Comparison of ENCODE assay signal across 19 cellular contexts in the genomic region with DNA sequence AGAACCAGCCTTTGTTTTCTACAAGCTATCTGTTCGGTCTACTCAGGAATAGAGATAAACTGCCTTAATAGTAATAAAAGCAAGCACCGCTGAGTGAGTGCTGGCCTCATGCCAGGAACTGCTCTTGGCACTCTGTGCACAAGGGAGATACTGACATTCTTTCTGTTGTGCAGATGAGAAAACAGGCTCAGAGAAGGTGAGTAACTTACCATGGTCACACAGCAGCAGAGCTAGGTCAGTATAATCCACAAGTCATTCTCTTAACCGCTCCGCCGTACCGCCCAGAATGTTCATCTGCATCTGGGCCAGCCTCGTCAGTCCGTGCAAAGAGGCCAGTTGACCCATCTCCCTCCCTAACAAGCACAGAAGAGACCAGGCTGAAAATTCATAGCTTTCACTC. TPM values are rescaled to one million over a fixed set of nuclear protein-coding genes. Genes with fewer than 3 reads are reported as not detected.
A peak's percentile ranks its signal among the peaks of the same experiment; 100 is the strongest.
DNase-seq lines count a peak whose midpoint lies in the region; ATAC-seq, FAIRE-seq and TF ChIP-seq lines count a peak whose summit lies in the region.
"Had no signal": no experiment of that assay in that cellular context is flagged by ENCODE, and none has a peak within 500 bp of the region (broad histone marks: within the 10 kb centered on the region; RNA-seq: fewer than 3 reads in every experiment).

No MANE protein-coding gene starts in this region.

- H4K20me1 ChIP-seq in Karpas-422 (ENCODE audit: insufficient read depth, low read depth, low read length) (0 out of 2 replicates have a peak, but pooled peaks cover 3% of the 10 kb centered on the region), H9 (ENCODE audit: control insufficient read depth, insufficient read depth, insufficient read length) (no peaks in the 10 kb centered on the region)

- no peak overlapping the region for H2BK20ac ChIP-seq in H9 (ENCODE audit: low read depth, low read length, poor library complexity, severe bottlenecking)

- H4K91ac ChIP-seq in H9 (ENCODE audit: insufficient read length, low read depth, low read length): no peak overlapping the region

- no peak overlapping the region for H3K4ac ChIP-seq in H9 (ENCODE audit: low read depth, low read length)

- H3K27me3 ChIP-seq in Karpas-422 (ENCODE audit: low read length): no peaks in the 10 kb centered on the region
- no peaks in the 10 kb centered on the region for H3K27me3 ChIP-seq in body of pancreas
- H3K27me3 ChIP-seq in H9 (ENCODE audit: insufficient read depth, low read length): no peaks in the 10 kb centered on the region
- H3K27me3 ChIP-seq: BLaER1 had no signal

- peaks cover 5% of the 10 kb centered on the region; the same call in 1 of the 3 replicates for H3K4me1 ChIP-seq in A549
- H3K4me1 ChIP-seq in Karpas-422 (ENCODE audit: low read length): no peaks in the 10 kb centered on the region
- H3K4me1 ChIP-seq in body of pancreas: peaks cover 20% of the 10 kb centered on the region
- H3K4me1 ChIP-seq in H9 (ENCODE audit: insufficient read depth, low read length): no peaks in the 10 kb centered on the region

- no peak for TF ChIP-seq POLR2A in A549 (IDR thresholded peaks at IDR 0.05; ENCODE audit: low read length)
- no peak for TF ChIP-seq POLR2A in body of pancreas (IDR thresholded peaks at IDR 0.05)

- H3K14ac ChIP-seq in H9 (ENCODE audit: insufficient read depth, low read length): no peak overlapping the region

- H3K27ac ChIP-seq in A549: no peak overlapping the region
- no peak overlapping the region for H3K27ac ChIP-seq in Karpas-422 (ENCODE audit: low read length)
- no peak overlapping the region for H3K27ac ChIP-seq in body of pancreas
- H3K27ac ChIP-seq in H9 (ENCODE audit: insufficient read length, low read depth, low read length): no peak overlapping the region
- H3K27ac ChIP-seq: BLaER1 had no signal

- H3K4me2 ChIP-seq in A549: no peak overlapping the region
- H3K4me2 ChIP-seq in Karpas-422 (ENCODE audit: low read depth, low read length, poor library complexity, severe bottlenecking): no peak overlapping the region
- no peak overlapping the region for H3K4me2 ChIP-seq in H9 (ENCODE audit: insufficient read depth, insufficient read length, low read length)
- H3K4me2 ChIP-seq: BLaER1 had no signal

- no peak overlapping the region for H4K5ac ChIP-seq in H9 (ENCODE audit: insufficient read length, low read depth, low read length)

- H3K9me3 ChIP-seq in A549 (no peaks in the 10 kb centered on the region), Karpas-422 (ENCODE audit: low read length) (no peaks in the 10 kb centered on the region), body of pancreas (no peaks in the 10 kb centered on the region), H9 (ENCODE audit: control insufficient read depth, low read depth, low read length) (no peaks in the 10 kb centered on the region)
- H3K9me3 ChIP-seq: BLaER1 had no signal

- H3K9me2 ChIP-seq in Karpas-422 (replicated peaks; ENCODE audit: insufficient read depth, low read length): no peaks in the 10 kb centered on the region

- no peak overlapping the region for H2BK5ac ChIP-seq in H9 (ENCODE audit: insufficient read length, low read length)

- H2AFZ ChIP-seq in Karpas-422 (ENCODE audit: low read length): no peak overlapping the region
- no peak overlapping the region for H2AFZ ChIP-seq in H9 (ENCODE audit: low read length)

- H3K18ac ChIP-seq in H9 (ENCODE audit: insufficient read length, low read depth, low read length): no peak overlapping the region

- H3K79me2 ChIP-seq in Karpas-422 (ENCODE audit: low read length) (no peaks in the 10 kb centered on the region; the same call in 1 of the 2 replicates), H9 (ENCODE audit: insufficient read depth, low read length) (no peaks in the 10 kb centered on the region)

- peaks cover 38 to 66% (median 61%) of the 10 kb centered on the region in 3 experiments; a peak in 6 of 7 replicates for H3K36me3 Mint-ChIP-seq in H9 (ENCODE audit: insufficient read depth in 1 of 3, low read depth in 3 of 3)

- H2BK15ac ChIP-seq in H9 (ENCODE audit: low read depth, low read length): no peak overlapping the region

- peaks cover 0 to 2% of the 10 kb centered on the region in 2 experiments; a peak in 1 of 4 replicates for H3K4me1 Mint-ChIP-seq in H9

- no peaks in the 10 kb centered on the region for H3K23me2 ChIP-seq in H9 (ENCODE audit: insufficient read length, low read depth, low read length, poor library complexity, severe bottlenecking)

- no peak for TF ChIP-seq RAD21 in A549 (conservative IDR thresholded peaks at IDR 0.05 in 1 of 2, IDR thresholded peaks at IDR 0.05 in 1 of 2)

- H4K8ac ChIP-seq in H9 (replicated peaks; ENCODE audit: insufficient read length, low read depth, low read length): no peak overlapping the region

- TF ChIP-seq CTCF in A549 (IDR thresholded peaks at IDR 0.05) (no peak), body of pancreas (IDR thresholded peaks at IDR 0.05) (no peak), H9 (conservative IDR thresholded peaks at IDR 0.05) (no peak)

- no peak overlapping the region for H2AK5ac ChIP-seq in H9 (ENCODE audit: insufficient read length, low read length)

- POLR2A ChIA-PET in A549 (lab: Yijun Ruan, JAX): no interaction called here

- no peak for TF ChIP-seq EP300 in A549 (IDR thresholded peaks at IDR 0.05)

- no peak overlapping the region for H3T11ph ChIP-seq in H9 (ENCODE audit: low read length)

- DNase-seq in A549 (ENCODE audit: low read depth in 1 of 2, low spot score in 1 of 2) (no peak), Karpas-422 (peak; percentile 44), body of pancreas (peak; percentile 45 to 64 (median 51)), kidney tubule cell (ENCODE audit: low spot score) (peak; percentile 36), H9 (no peak), NCI-H1930 (lab: John Stamatoyannopoulos, UW) (no peak)
- DNase-seq: activated CD8-positive, alpha-beta T cell treated with anti-CD3 and anti-CD28 coated beads for 36 hours; activated naive CD4-positive, alpha-beta T cell; NCI-H1436; stimulated activated CD4-positive, alpha-beta T cell treated with anti-CD3 and anti-CD28 coated beads, Interleukin-4, amount 100 ng/mL, for 24 hours; stimulated activated naive B cell treated with anti-CD40 and anti-IgM and Interleukin-4, amounts not matched to agents 10 μg/mL and 1 μg/mL and 100 μg/mL, for 72 hours; T-helper 2 cell had no signal

- H3K4me3 ChIP-seq in A549: no peak overlapping the region
- H3K4me3 ChIP-seq in Karpas-422 (ENCODE audit: low read length): no peak overlapping the region
- H3K4me3 ChIP-seq in body of pancreas: no peak overlapping the region
- H3K4me3 ChIP-seq: BLaER1 had no signal

- H3K36me3 ChIP-seq in Karpas-422 (ENCODE audit: insufficient read depth, low read length) (0 out of 2 replicates have a peak, but pooled peaks cover 3% of the 10 kb centered on the region), body of pancreas (replicated peaks in 1 of 2; ENCODE audit: insufficient read depth in 1 of 2, low read depth in 2 of 2) (no peaks in the 10 kb centered on the region)

- H2BK12ac ChIP-seq in H9 (ENCODE audit: insufficient read length, low read depth, low read length): no peak overlapping the region

- ATAC-seq in A549 (no peak), body of pancreas (no peak), GM19452 (IDR thresholded peaks at IDR 0.05; ENCODE audit: unreplicated experiment) (no peak), GM21786 (IDR thresholded peaks at IDR 0.05; ENCODE audit: unreplicated experiment) (no peak)
- ATAC-seq: activated CD8-positive, alpha-beta T cell treated with anti-CD3 and anti-CD28 coated beads for 36 hours; stimulated activated naive B cell treated with anti-CD40 and anti-IgM and Interleukin-4, amounts not matched to agents 10 μg/mL and 1 μg/mL and 100 μg/mL, for 72 hours had no signal

- no peaks in the 10 kb centered on the region for H3K79me1 ChIP-seq in H9 (ENCODE audit: insufficient read depth, low read depth, low read length, poor library complexity, severe bottlenecking)

- H3K4me3 Mint-ChIP-seq in H9: no peak overlapping the region
- H3K4me3 Mint-ChIP-seq: activated CD8-positive, alpha-beta T cell treated with anti-CD3 and anti-CD28 coated beads for 36 hours; HFFc6; stimulated activated naive B cell treated with anti-CD40 and anti-IgM and Interleukin-4, amounts not matched to agents 10 μg/mL and 1 μg/mL and 100 μg/mL, for 72 hours had no signal

- no peak overlapping the region for H2BK120ac ChIP-seq in H9 (ENCODE audit: low read depth, low read length, poor library complexity, severe bottlenecking)

- H3K27ac Mint-ChIP-seq in H9: no peak overlapping the region
- H3K27ac Mint-ChIP-seq: activated CD8-positive, alpha-beta T cell treated with anti-CD3 and anti-CD28 coated beads for 36 hours; HFFc6 had no signal

- H3K27me3 Mint-ChIP-seq in H9 (ENCODE audit: low read depth): no peaks in the 10 kb centered on the region
- H3K27me3 Mint-ChIP-seq: activated CD8-positive, alpha-beta T cell treated with anti-CD3 and anti-CD28 coated beads for 36 hours; stimulated activated naive B cell treated with anti-CD40 and anti-IgM and Interleukin-4, amounts not matched to agents 10 μg/mL and 1 μg/mL and 100 μg/mL, for 72 hours had no signal

- intact Hi-C loops in body of pancreas (cut with DNase I): loop anchor here (5.0 kb wide), 1 partner anchor 73 kb away; no protein-coding TSS in a partner anchor

- no peak for FAIRE-seq in A549 (lab: Jason Lieb, UNC)
- FAIRE-seq: G401.6 had no signal

- H3K56ac ChIP-seq in H9 (ENCODE audit: insufficient read length, low read depth, low read length): no peak overlapping the region

- H3K23ac ChIP-seq in H9 (ENCODE audit: insufficient read length, low read depth, low read length): no peak overlapping the region

- WGBS in A549 (ENCODE audit: missing lambda C conversion rate): 91% methylated on average over 8 of the region's 8 CpGs
- WGBS in body of pancreas, 2 donors: 74 to 75% methylated on average over 8 of the region's 8 CpGs
- WGBS in H9 (ENCODE audit: extremely low coverage, insufficient read length, low lambda C conversion rate): no CpG with 5 or more reads among the region's 8 CpGs

- no peak overlapping the region for H3K9ac ChIP-seq in Karpas-422 (ENCODE audit: low read length)
- H3K9ac ChIP-seq in H9 (ENCODE audit: extremely low read depth, insufficient read length, low read length): no peak overlapping the region
- H3K9ac ChIP-seq: BLaER1 had no signal

- CTCF ChIA-PET in A549 (lab: Yijun Ruan, JAX): interaction anchor here (0.6 to 15.3 kb wide), 54 partner anchors 7 to 462 kb away, joined by 3 to 454 read pairs (median 6); partner anchors contain the start of genes ABL1 and LAMC3

- H3K9me3 Mint-ChIP-seq in H9: no peaks in the 10 kb centered on the region
- H3K9me3 Mint-ChIP-seq: activated CD8-positive, alpha-beta T cell treated with anti-CD3 and anti-CD28 coated beads for 36 hours; HFFc6; stimulated activated naive B cell treated with anti-CD40 and anti-IgM and Interleukin-4, amounts not matched to agents 10 μg/mL and 1 μg/mL and 100 μg/mL, for 72 hours had no signal

RNA-seq across cellular contexts. Expression of gene QRFP, which starts 27.4 kb away (rescaled TPM):
- polyA plus RNA-seq in A549 (2011; rRNA removed) (not detected in 2 replicates), A549 (2017; fragmentation: RNase III; extraction: RNeasy Plus Mini Kit Qiagen cat#74134 plus additional on column Dnase treatment) (not detected in 3 replicates)
- not detected in 2 replicates for polyA plus RNA-seq in A549 (2012; cell fraction: cytosol; rRNA removed)
- not detected in 2 replicates for polyA plus RNA-seq in A549 (2012; cell fraction: nucleus; rRNA removed)
- not detected in 2 replicates for polyA minus RNA-seq in A549 (2011; rRNA and poly(A)+ RNA removed)
- not detected in 2 replicates for total RNA-seq in Karpas-422 (2014; rRNA removed; shearing (Covaris generic); ENCODE audit: low replicate concordance)
- total RNA-seq in body of pancreas (not detected), H9 (2021) (not detected in 2 replicates)
- total RNA-seq: activated CD8-positive, alpha-beta T cell treated with anti-CD3 and anti-CD28 coated beads for 36 hours; HFFc6; HT1080; OCI-LY7 had no signal

RNA-seq across cellular contexts. Expression of gene ABL1, which starts 34.2 kb away (rescaled TPM):
- polyA plus RNA-seq in A549 (2011; rRNA removed): 26.5 and 37.5 TPM in 2 replicates
- polyA plus RNA-seq in A549 (2012; cell fraction: cytosol; rRNA removed): 16.5 and 23.9 TPM in 2 replicates
- polyA plus RNA-seq in A549 (2012; cell fraction: nucleus; rRNA removed): 30.8 and 36.5 TPM in 2 replicates
- 30.0 to 32.6 TPM (median 32.4 TPM) in 3 replicates for polyA plus RNA-seq in A549 (2017; fragmentation: RNase III; extraction: RNeasy Plus Mini Kit Qiagen cat#74134 plus additional on column Dnase treatment)
- 54.3 and 56.9 TPM in 2 replicates for polyA minus RNA-seq in A549 (2011; rRNA and poly(A)+ RNA removed)
- total RNA-seq in Karpas-422 (2014; rRNA removed; shearing (Covaris generic); ENCODE audit: low replicate concordance): 9.9 and 21.5 TPM in 2 replicates
- 10 to 100 TPM; 23.3 to 29.0 TPM for total RNA-seq in body of pancreas
- 79.4 and 83.6 TPM in 2 replicates for total RNA-seq in H9 (2021)

Comparison
In these comparisons a context has a peak if more than half of its experiments do, and no peak if none do; other contexts are left out.
1. DNase-seq: peak in Karpas-422 (single experiment), body of pancreas (4 of 4) and kidney tubule cell (single experiment); none in A549 (0 of 2), H9 (single experiment) and NCI-H1930 (0 of 2).